ENCODE assay signal across 19 cellular contexts in genomic region chr1:178005450-178005849, GRCh38. TPM values are rescaled to one million over a fixed set of nuclear protein-coding genes. Genes with fewer than 3 reads are reported as not detected.
DNase-seq lines count a peak whose midpoint lies in the region; ATAC-seq, FAIRE-seq and TF ChIP-seq lines count a peak whose summit lies in the region.
"Had no signal": no experiment of that assay in that cellular context is flagged by ENCODE, and none has a peak within 500 bp of the region (broad histone marks: within the 10 kb centered on the region; RNA-seq: fewer than 3 reads in every experiment).

No MANE protein-coding gene starts in this region.

- H3K9me3 Mint-ChIP-seq in astrocyte (ENCODE audit: unreplicated experiment) = no peaks in the 10 kb centered on the region
- H3K9me3 Mint-ChIP-seq: H9 had no signal

- H2AFZ ChIP-seq in astrocyte (ENCODE audit: low read depth, low read length) = no peak overlapping the region

- ATAC-seq in GM21390 (IDR thresholded peaks at IDR 0.05; ENCODE audit: unreplicated experiment) (peak; percentile 56), HG03196 (IDR thresholded peaks at IDR 0.05; ENCODE audit: unreplicated experiment) (peak; percentile 38), GM19463 (IDR thresholded peaks at IDR 0.05; ENCODE audit: unreplicated experiment) (no peak)

- no peaks in the 10 kb centered on the region for H4K20me1 ChIP-seq in astrocyte (ENCODE audit: insufficient read depth, low read length)

- peak overlapping the region; percentile 38 for H3K4me3 ChIP-seq in astrocyte (ENCODE audit: insufficient read depth, low read depth, low read length)
- no peak overlapping the region for H3K4me3 ChIP-seq in subcutaneous abdominal adipose tissue (ENCODE audit: low read depth in 1 of 5, low read length in 5 of 5)
- H3K4me3 ChIP-seq: SJCRH30 had no signal

- no peak overlapping the region for H3K4me3 Mint-ChIP-seq in astrocyte (ENCODE audit: unreplicated experiment)
- H3K4me3 Mint-ChIP-seq: H9 had no signal

- H3K4me2 ChIP-seq in astrocyte (ENCODE audit: low read length) = peak overlapping the region; percentile 75

- H3K4me1 ChIP-seq in astrocyte (ENCODE audit: insufficient read depth, low read length) = peaks cover 10% of the 10 kb centered on the region
- peaks cover 0 to 9% (median under 1%) of the 10 kb centered on the region in 5 donors for H3K4me1 ChIP-seq in subcutaneous abdominal adipose tissue (ENCODE audit: control insufficient read depth in 5 of 5, insufficient read depth in 5 of 5, low read length in 5 of 5)
- H3K4me1 ChIP-seq: Caco-2, SJCRH30 had no signal

- FAIRE-seq in astrocyte (lab: Jason Lieb, UNC) = no peak

- H3K27ac ChIP-seq in astrocyte (ENCODE audit: low read depth, low read length) (no peak overlapping the region), subcutaneous abdominal adipose tissue (ENCODE audit: low read depth, low read length) (peak overlapping the region; percentile 50)
- H3K27ac ChIP-seq: SJCRH30 had no signal

- H3K9ac ChIP-seq in astrocyte (ENCODE audit: low read length) (no peak overlapping the region), subcutaneous abdominal adipose tissue (ENCODE audit: low read length in 5 of 5) (peak overlapping the region in 2 of 5 donors; percentile 10 to 41)

- no peaks in the 10 kb centered on the region for H3K36me3 Mint-ChIP-seq in astrocyte (ENCODE audit: low read depth, unreplicated experiment)

- H3K27ac Mint-ChIP-seq in astrocyte (ENCODE audit: unreplicated experiment) = no peak overlapping the region
- H3K27ac Mint-ChIP-seq: H9 had no signal

- TF ChIP-seq CTCF in astrocyte (IDR thresholded peaks at IDR 0.05; ENCODE audit: insufficient read depth, low read depth, low read length) = no peak

- H3K79me2 ChIP-seq in astrocyte (ENCODE audit: insufficient read depth, low read length) = no peaks in the 10 kb centered on the region

- H3K9me3 ChIP-seq in astrocyte (ENCODE audit: insufficient read depth, low read depth, low read length) (no peaks in the 10 kb centered on the region), subcutaneous abdominal adipose tissue (ENCODE audit: control insufficient read depth in 5 of 5, low read length in 5 of 5) (no peaks in the 10 kb centered on the region)
- H3K9me3 ChIP-seq: Caco-2, SJCRH30 had no signal

- H3K4me1 Mint-ChIP-seq in astrocyte (ENCODE audit: low read depth, unreplicated experiment) = peaks cover 11% of the 10 kb centered on the region
- H3K4me1 Mint-ChIP-seq: H9 had no signal

- H3K36me3 ChIP-seq in astrocyte (ENCODE audit: insufficient read depth, low read length) (no peaks in the 10 kb centered on the region), subcutaneous abdominal adipose tissue (ENCODE audit: control insufficient read depth in 5 of 5, insufficient read depth in 5 of 5, low read length in 5 of 5) (peaks cover 7 to 11% (median 8%) of the 10 kb centered on the region in 5 donors)
- H3K36me3 ChIP-seq: SJCRH30 had no signal

- no peaks in the 10 kb centered on the region for H3K27me3 Mint-ChIP-seq in astrocyte (ENCODE audit: low read depth, unreplicated experiment)

- DNase-seq in astrocyte (ENCODE audit: low read depth) = no peak
- DNase-seq in T1000 (lab: John Stamatoyannopoulos, UW) = no peak
- DNase-seq in stimulated activated CD4-positive, alpha-beta T cell treated with anti-CD3 and anti-CD28 coated beads, Interleukin-1b, Interleukin-23, amount 100 ng/mL, for 48 hours = no peak
- DNase-seq in SK-N-DZ (ENCODE audit: low spot score) = no peak
- DNase-seq: C1 segment of cervical spinal cord, Caco-2, DMS53, H9, KG1, NCI-H1105, NCI-H187, NCI-H446, NCI-H82, SJCRH30 had no signal

- H3K27me3 ChIP-seq in astrocyte (ENCODE audit: insufficient read depth, low read length) = no peaks in the 10 kb centered on the region
- H3K27me3 ChIP-seq in subcutaneous abdominal adipose tissue (ENCODE audit: control insufficient read depth in 5 of 5, insufficient read depth in 4 of 5, low read length in 5 of 5) = no peaks in the 10 kb centered on the region
- H3K27me3 ChIP-seq: SJCRH30 had no signal

RNA-seq across cellular contexts. Expression of gene SEC16B, which starts 35.6 kb away (rescaled TPM):
- 3.0 and 4.2 TPM in 2 replicates for total RNA-seq in astrocyte
- polyA plus RNA-seq in SK-N-DZ (2014; cell fraction: cytosol; rRNA removed) = 0.03 TPM in 1 of 2 replicates, not detected in the other
- polyA plus RNA-seq in SK-N-DZ (2014; cell fraction: nucleus; rRNA removed) = 0.14 TPM in 1 of 2 replicates, not detected in the other
- total RNA-seq: MCF 10A had no signal
